8 cellular contexts compared by ENCODE assay signal in genomic region chr1:26826261-26827201, GRCh38. TPM values are rescaled to one million over a fixed set of nuclear protein-coding genes. Genes with fewer than 3 reads are reported as not detected.
A peak's percentile ranks its signal among the peaks of the same experiment; 100 is the strongest.
DNase-seq lines count a peak whose midpoint lies in the region; ATAC-seq and TF ChIP-seq lines count a peak whose summit lies in the region.

Gene ZDHHC18 (plus strand): TSS chr1:26826688. CDS start chr1:26826805, 117 bp downstream.

- ATAC-seq in HG02970 (IDR thresholded peaks at IDR 0.05; ENCODE audit: low FRiP score, unreplicated experiment): peak; percentile 81

- H3K27me3 ChIP-seq in dorsolateral prefrontal cortex (no peaks in the 10 kb centered on the region), liver (ENCODE audit: control insufficient read depth in 4 of 4, insufficient read depth in 4 of 4, low read length in 3 of 4) (no peaks in the 10 kb centered on the region)

- peak within 1 kb of the TSS; percentile 46 to 69 for H3K9ac ChIP-seq in liver (ENCODE audit: low read depth in 1 of 2, low read length in 2 of 2)

- intact Hi-C loops in dorsolateral prefrontal cortex (cut with DNase I): loop anchor here in 1 of 2 donors (2.0 kb wide), 1 partner anchor 38 kb away; no protein-coding TSS in a partner anchor

- H3K4me1 ChIP-seq in liver (ENCODE audit: control insufficient read depth in 4 of 4, insufficient read depth in 4 of 4, low read length in 3 of 4): peaks cover 15 to 51% (median 39%) of the 10 kb centered on the region in 4 donors

- peak in 51 of 56 donors; percentile 18 to 69 (median 40) for TF ChIP-seq CTCF in dorsolateral prefrontal cortex (IDR thresholded peaks at IDR 0.05 in 54 of 56, conservative IDR thresholded peaks at IDR 0.05 in 2 of 56; ENCODE audit: low read depth in 1 of 56, partially characterized antibody in 56 of 56)
- peak; percentile 61 for TF ChIP-seq CTCF in liver (IDR thresholded peaks at IDR 0.05; ENCODE audit: low read depth, low read length, missing input control)

- under 1% methylated on average over 114 of the region's 114 CpGs for WGBS in liver

- no peak for TF ChIP-seq RAD21 in liver (IDR thresholded peaks at IDR 0.05)

- DNase-seq in NK-92 treated with Interleukin-12 subunit alpha and Interleukin-12 subunit beta, amount 100 ng/mL, for 24 hours (lab: John Stamatoyannopoulos, UW): peak; percentile 50
- DNase-seq in NK-92 (lab: John Stamatoyannopoulos, UW; ENCODE audit: unreplicated experiment): no peak
- DNase-seq in NCI-H2227 (lab: John Stamatoyannopoulos, UW; ENCODE audit: unreplicated experiment): peak; percentile 82
- DNase-seq in activated CD4-positive, alpha-beta T cell treated with anti-CD3 and anti-CD28 coated beads, Interleukin-2, amount 50 U/mL, for 1 hour: peak; percentile 66
- peak; percentile 47 to 84 (median 56) for DNase-seq in dorsolateral prefrontal cortex
- peak; percentile 69 for DNase-seq in stimulated activated CD4-positive, alpha-beta T cell treated with anti-CD3 and anti-CD28 coated beads, Interleukin-4, amount 100 ng/mL, for 24 hours

- H3K36me3 ChIP-seq in liver (ENCODE audit: control insufficient read depth in 4 of 4, insufficient read depth in 3 of 4, low read depth in 1 of 4, low read length in 3 of 4): peaks cover 0 to 3% (median 0%) of the 10 kb centered on the region in 4 donors

- H3K27ac ChIP-seq in dorsolateral prefrontal cortex (peak within 1 kb of the TSS in 58 of 59 donors; percentile 2 to 91 (median 84)), liver (ENCODE audit: low read depth in 1 of 2, low read length in 2 of 2) (peak within 1 kb of the TSS; percentile 52 to 64)

- H3K9me3 ChIP-seq in liver (ENCODE audit: control insufficient read depth in 4 of 4, low read length in 3 of 4): no peaks in the 10 kb centered on the region

- H3K4me3 ChIP-seq in dorsolateral prefrontal cortex (peak within 1 kb of the TSS; percentile 51 to 90 (median 73)), liver (ENCODE audit: low read depth in 1 of 3, low read length in 3 of 3) (peak within 1 kb of the TSS; percentile 56 to 87 (median 67))

TF ChIP-seq in liver, 16 proteins besides CTCF, POLR2A, EP300 and RAD21:
- TF ChIP-seq SP1 (IDR thresholded peaks at IDR 0.05): no peak
- no peak for TF ChIP-seq HNF4G (IDR thresholded peaks at IDR 0.05)
- no peak for TF ChIP-seq GABPA (IDR thresholded peaks at IDR 0.05 in 1 of 2, conservative IDR thresholded peaks at IDR 0.05 in 1 of 2)
- no peak for TF ChIP-seq HNF4A (conservative IDR thresholded peaks at IDR 0.05)
TF ChIP-seq in liver: peak in this region for 0.

RNA-seq across cellular contexts. Expression of gene ZDHHC18, which starts in this region (rescaled TPM):
- total RNA-seq in dorsolateral prefrontal cortex (10 to 100 TPM; 22.8 to 51.7 (median 34.9) TPM), liver (1 to 10 TPM; 7.6 to 8.3 TPM)
- polyA plus RNA-seq in liver: 1 to 10 TPM; 2.6 to 9.2 TPM
